ENCODE assay signal across 20 cellular contexts in genomic region chr10:54900584-54900983, GRCh38.
A peak's percentile ranks its signal among the peaks of the same experiment; 100 is the strongest.
DNase-seq lines count a peak whose midpoint lies in the region; ATAC-seq and TF ChIP-seq lines count a peak whose summit lies in the region.
"Had no signal": no experiment of that assay in that cellular context is flagged by ENCODE, and none has a peak within 500 bp of the region (broad histone marks: within the 10 kb centered on the region; RNA-seq: fewer than 3 reads in every experiment).

No MANE protein-coding gene starts in this region.

- H3K79me2 ChIP-seq in osteoblast (ENCODE audit: insufficient read depth, low read length), result no peaks in the 10 kb centered on the region

- no peak overlapping the region for H3K4me2 ChIP-seq in osteoblast (ENCODE audit: insufficient read depth, low read length)

- no peak for TF ChIP-seq CTCF in osteoblast (IDR thresholded peaks at IDR 0.05; ENCODE audit: extremely low read depth, low read depth, low read length)

- no peak overlapping the region for H3K4me3 ChIP-seq in osteoblast (ENCODE audit: insufficient read depth, low read length)
- H3K4me3 ChIP-seq: gastroesophageal sphincter, right lobe of liver had no signal

- H3K27me3 ChIP-seq in osteoblast (ENCODE audit: insufficient read depth, low read length), result no peaks in the 10 kb centered on the region
- H3K27me3 ChIP-seq: gastroesophageal sphincter, right lobe of liver had no signal

- no peak overlapping the region for H2AFZ ChIP-seq in osteoblast (ENCODE audit: low read length)

- no peak overlapping the region for H3K27ac ChIP-seq in osteoblast (ENCODE audit: low read depth, low read length)
- H3K27ac ChIP-seq: epithelial cell of prostate, gastroesophageal sphincter, right lobe of liver had no signal

- H3K4me1 ChIP-seq in osteoblast (ENCODE audit: insufficient read depth, low read length), result no peaks in the 10 kb centered on the region
- H3K4me1 ChIP-seq: gastroesophageal sphincter, right lobe of liver had no signal

- ATAC-seq in GM18519 (IDR thresholded peaks at IDR 0.05; ENCODE audit: low FRiP score, unreplicated experiment) (peak; percentile 46), GM21619 (IDR thresholded peaks at IDR 0.05; ENCODE audit: unreplicated experiment) (peak; percentile 69), HG03025 (IDR thresholded peaks at IDR 0.05; ENCODE audit: low FRiP score, unreplicated experiment) (peak; percentile 89), HG03520 (IDR thresholded peaks at IDR 0.05; ENCODE audit: unreplicated experiment) (peak; percentile 79), GM21529 (IDR thresholded peaks at IDR 0.05; ENCODE audit: unreplicated experiment) (no peak)
- ATAC-seq: activated naive CD4-positive, alpha-beta T cell treated with anti-CD3 and anti-CD28 coated beads, Interleukin-2, amount 50 U/mL, for 72 hours; gastroesophageal sphincter; right lobe of liver had no signal

- no peaks in the 10 kb centered on the region for H3K36me3 ChIP-seq in osteoblast (ENCODE audit: insufficient read depth, low read length)
- H3K36me3 ChIP-seq: gastroesophageal sphincter, right lobe of liver had no signal

- H4K20me1 ChIP-seq in osteoblast (ENCODE audit: insufficient read depth, low read length), result no peaks in the 10 kb centered on the region

- H3K9me3 ChIP-seq in osteoblast (ENCODE audit: low read depth, low read length), result no peaks in the 10 kb centered on the region
- H3K9me3 ChIP-seq: gastroesophageal sphincter, right lobe of liver had no signal

- DNase-seq in HPDE6-E6E7 (ENCODE audit: extremely low spot score), result no peak
- no peak for DNase-seq in osteoblast (ENCODE audit: insufficient read length, low spot score, missing footprints)
- no peak for DNase-seq in AG08395 (ENCODE audit: low spot score)
- DNase-seq: activated T-cell treated with anti-CD3 and anti-CD28 coated beads, Interleukin-2, amount 50 U/mL, for 24 hours; dermis blood vessel endothelial cell; H9; Karpas-422; NCI-H1105 treated with DMSO at 0.1 percent for 48 hours; NCI-H2171; NCI-H774; right lobe of liver; stimulated activated CD4-positive, alpha-beta T cell treated with anti-CD3 and anti-CD28 coated beads, Interleukin-1b, Interleukin-23, amount 100 ng/mL, for 48 hours had no signal
